In genomic region chr19:6156033-6156432, GRCh38 we compare ENCODE assay signal across 1 cellular context.
TF ChIP-seq lines count a peak whose summit lies in the region.

No MANE protein-coding gene starts in this region.

TF ChIP-seq in HepG2, 621 proteins besides CTCF, POLR2A, EP300 and RAD21 (continued from another document):
- no peak for TF ChIP-seq CSRNP2 (CRISPR knock-in tag; conservative IDR thresholded peaks at IDR 0.05; ENCODE audit: low read depth)
- TF ChIP-seq XBP1 (CRISPR knock-in tag; IDR thresholded peaks at IDR 0.05) = no peak
- TF ChIP-seq ZNF883 (CRISPR knock-in tag; IDR thresholded peaks at IDR 0.05; ENCODE audit: not compliant biosample characterization) = no peak
